In genomic region chr9:37079370-37080164, GRCh38 we compare ENCODE assay signal across 8 cellular contexts. TPM values are rescaled to one million over a fixed set of nuclear protein-coding genes. Genes with fewer than 3 reads are reported as not detected.
DNase-seq lines count a peak whose midpoint lies in the region; ATAC-seq and TF ChIP-seq lines count a peak whose summit lies in the region.

No MANE protein-coding gene starts in this region.

- peak in 1 of 4 donors; percentile 4 for TF ChIP-seq EP300 in upper lobe of left lung (IDR thresholded peaks at IDR 0.05)

- TF ChIP-seq POLR2A in upper lobe of left lung (IDR thresholded peaks at IDR 0.05): peak in 3 of 4 donors; percentile 57 to 84 (median 69)

- peaks cover 0 to 6% (median 0%) of the 10 kb centered on the region in 4 donors for H3K9me3 ChIP-seq in upper lobe of left lung

- WGBS in upper lobe of left lung, 2 donors: 2 to 3% methylated on average over 32 to 63 of the region's 63 CpGs

- H3K4me3 ChIP-seq in upper lobe of left lung: peak overlapping the region; percentile 86 to 95 (median 90)

- peaks cover 7 to 22% (median 11%) of the 10 kb centered on the region in 4 donors for H3K4me1 ChIP-seq in upper lobe of left lung

- H3K27me3 ChIP-seq in upper lobe of left lung: no peaks in the 10 kb centered on the region

- ATAC-seq in HG02870 (IDR thresholded peaks at IDR 0.05; ENCODE audit: unreplicated experiment): peak; percentile 87
- peak; percentile 99 for ATAC-seq in left cardiac atrium
- ATAC-seq in upper lobe of left lung (ENCODE audit: low FRiP score in 2 of 2): peak; percentile 98

- in situ Hi-C loops in GM13976 (cut with MboI; ENCODE audit: low sequenced_read_pairs, unreplicated experiment): no loop called here

- DNase-seq in GM13976 (ENCODE audit: low spot score) (peak; percentile 95), NCI-H146 treated with DMSO at 0.1 percent for 48 hours (lab: John Stamatoyannopoulos, UW; ENCODE audit: unreplicated experiment) (peak; percentile 98), T-helper 1 cell (peak; percentile 89 to 96 (median 91)), amniotic stem cell (lab: John Stamatoyannopoulos, UW) (peak; percentile 68), left cardiac atrium (peak; percentile 94), posterior cingulate gyrus (peak; percentile 85 to 98 (median 92)), upper lobe of left lung (peak; percentile 92 to 96)

- H3K36me3 ChIP-seq in upper lobe of left lung: no peaks in the 10 kb centered on the region

- intact Hi-C loops in left cardiac atrium (cut with DNase I) (loop anchor here in 1 of 2 donors (2.0 kb wide), 1 partner anchor 41 kb away; the partner anchor contains the start of gene ZCCHC7), posterior cingulate gyrus (cut with DNase I) (loop anchor here (1.0 kb wide), 1 partner anchor 41 kb away; the partner anchor contains the start of gene ZCCHC7)

- TF ChIP-seq CTCF in GM13976 (IDR thresholded peaks at IDR 0.05; ENCODE audit: borderline replicate concordance, control extremely low read depth, extremely low read depth, insufficient read depth, missing control alignments) (no peak), upper lobe of left lung (IDR thresholded peaks at IDR 0.05) (no peak)

- peak overlapping the region; percentile 87 to 92 (median 89) for H3K27ac ChIP-seq in upper lobe of left lung

RNA-seq across cellular contexts. Expression of gene ZCCHC7, which starts 40.8 kb away (rescaled TPM):
- total RNA-seq in left cardiac atrium: 10 to 100 TPM; 10.3 to 13.6 TPM
- total RNA-seq in upper lobe of left lung: 10 to 100 TPM; 11.1 to 44.0 (median 18.7) TPM

RNA-seq across cellular contexts. Expression of gene PAX5, which starts 45.5 kb away (rescaled TPM):
- total RNA-seq in left cardiac atrium (under 1 TPM; 0.09 to 0.10 TPM), upper lobe of left lung (under 1 TPM in 5 of 6 donors, not detected in 1; under 0.01 to 0.64 (median 0.43) TPM)

Comparison
In these comparisons a context has a peak if more than half of its experiments do, and no peak if none do; other contexts are left out.
1. Peak in every context shown above with its lines: DNase-seq, ATAC-seq, H3K4me3 ChIP-seq and H3K27ac ChIP-seq.